8 cellular contexts compared by ENCODE assay signal in the genomic region with DNA sequence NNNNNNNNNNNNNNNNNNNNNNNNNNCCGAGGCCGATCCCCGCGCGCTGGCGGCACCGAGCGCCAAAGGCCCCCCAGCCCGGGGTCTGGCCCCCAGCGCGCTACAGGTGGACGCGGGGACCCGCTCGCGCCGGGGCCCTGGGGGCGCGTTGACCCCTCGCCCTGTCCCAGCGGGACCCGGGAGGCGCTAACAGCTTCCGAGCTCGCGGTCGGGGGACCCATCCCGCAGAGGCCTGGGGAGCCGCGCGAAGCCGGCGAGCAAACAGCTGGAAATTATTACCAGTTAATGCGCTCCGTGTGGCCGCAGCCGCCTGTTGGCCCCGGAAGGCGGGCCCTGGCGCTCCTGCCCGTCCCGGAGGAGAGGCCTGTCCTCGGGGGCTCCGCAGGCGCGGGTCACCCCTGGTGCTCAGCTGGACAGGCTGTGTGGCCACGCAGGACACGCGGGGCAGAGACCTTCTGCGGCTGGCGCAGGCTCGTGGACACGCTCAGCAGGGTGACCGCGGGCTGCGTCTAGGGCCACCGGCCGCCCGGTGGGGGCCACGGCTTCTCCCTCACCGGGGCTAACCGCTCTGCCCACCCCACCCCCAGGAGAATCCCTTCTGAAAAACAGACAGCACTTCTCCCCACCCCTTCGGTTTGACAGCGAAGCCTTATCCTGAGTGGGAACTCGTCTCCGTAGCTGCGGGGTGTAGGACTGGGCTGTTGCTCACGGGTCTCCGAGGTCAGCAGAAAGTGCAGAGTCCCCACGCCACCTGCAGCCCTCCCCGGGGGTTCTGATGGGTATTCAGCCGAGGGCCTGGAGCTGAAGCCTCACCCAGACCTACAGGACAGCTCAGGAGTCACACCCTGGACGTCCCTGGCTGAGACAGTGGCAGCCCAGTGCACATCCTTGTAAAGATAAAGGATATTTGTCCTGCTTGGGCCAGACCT. TPM values are rescaled to one million over a fixed set of nuclear protein-coding genes. Genes with fewer than 3 reads are reported as not detected.
DNase-seq lines count a peak whose midpoint lies in the region; ATAC-seq and FAIRE-seq lines count a peak whose summit lies in the region.

No MANE protein-coding gene starts in this region.

- H3K4me3 Mint-ChIP-seq in activated CD4-positive, alpha-beta T cell treated with anti-CD3 and anti-CD28 coated beads, Interleukin-2, amount 10 ng/mL, durations not matched to agents 24 days and 14 days: peak overlapping the region; percentile 68

- H3K27ac Mint-ChIP-seq in activated CD4-positive, alpha-beta T cell treated with anti-CD3 and anti-CD28 coated beads, Interleukin-2, amount 10 ng/mL, durations not matched to agents 24 days and 14 days: peak overlapping the region; percentile 65

- peaks cover 14% of the 10 kb centered on the region for H3K4me1 Mint-ChIP-seq in activated CD4-positive, alpha-beta T cell treated with anti-CD3 and anti-CD28 coated beads, Interleukin-2, amount 10 ng/mL, durations not matched to agents 24 days and 14 days

- no peak overlapping the region for H3K27ac ChIP-seq in substantia nigra (ENCODE audit: low read depth, low read length, poor library complexity, severe bottlenecking)

- intact Hi-C loops in activated CD4-positive, alpha-beta T cell treated with anti-CD3 and anti-CD28 coated beads, Interleukin-2, amount 10 ng/mL, durations not matched to agents 24 days and 14 days (cut with micrococcal nuclease): no loop called here

- peaks cover 12% of the 10 kb centered on the region for H3K27me3 Mint-ChIP-seq in activated CD4-positive, alpha-beta T cell treated with anti-CD3 and anti-CD28 coated beads, Interleukin-2, amount 10 ng/mL, durations not matched to agents 24 days and 14 days

- FAIRE-seq in urothelium cell line (lab: Jason Lieb, UNC): no peak

- no peaks in the 10 kb centered on the region for H3K9me3 Mint-ChIP-seq in activated CD4-positive, alpha-beta T cell treated with anti-CD3 and anti-CD28 coated beads, Interleukin-2, amount 10 ng/mL, durations not matched to agents 24 days and 14 days

- peak; percentile 81 for DNase-seq in activated CD4-positive, alpha-beta T cell treated with anti-CD3 and anti-CD28 coated beads, Interleukin-2, amount 10 ng/mL, durations not matched to agents 24 days and 14 days
- peak; percentile 64 for DNase-seq in epidermal melanocyte (ENCODE audit: insufficient read length, low spot score)
- peak; percentile 37 for DNase-seq in mucosa of gallbladder (ENCODE audit: low spot score)
- DNase-seq in urothelium cell line (ENCODE audit: low spot score): peak; percentile 9
- no peak for DNase-seq in substantia nigra (lab: John Stamatoyannopoulos, UW)
- no peak for DNase-seq in NCI-H82 treated with DMSO at 0.1 percent for 48 hours (lab: John Stamatoyannopoulos, UW; ENCODE audit: unreplicated experiment)
- DNase-seq in pons (ENCODE audit: low spot score): no peak

- peaks cover 6% of the 10 kb centered on the region for H3K36me3 Mint-ChIP-seq in activated CD4-positive, alpha-beta T cell treated with anti-CD3 and anti-CD28 coated beads, Interleukin-2, amount 10 ng/mL, durations not matched to agents 24 days and 14 days (ENCODE audit: low read depth)

- peak; percentile 43 for ATAC-seq in GM19324 (IDR thresholded peaks at IDR 0.05; ENCODE audit: low FRiP score, unreplicated experiment)

RNA-seq across cellular contexts. Expression of a gene that starts 45.6 kb away (rescaled TPM):
- total RNA-seq in activated CD4-positive, alpha-beta T cell treated with anti-CD3 and anti-CD28 coated beads, Interleukin-2, amount 10 ng/mL, durations not matched to agents 24 days and 14 days: 91.3 and 93.4 TPM in 2 replicates
- 16.8 TPM for total RNA-seq in mucosa of gallbladder

Comparison
In these comparisons a context has a peak if more than half of its experiments do, and no peak if none do; other contexts are left out.
1. DNase-seq: peak in activated CD4-positive, alpha-beta T cell treated with anti-CD3 and anti-CD28 coated beads, Interleukin-2, amount 10 ng/mL, durations not matched to agents 24 days and 14 days (single experiment), epidermal melanocyte (single experiment), mucosa of gallbladder (single experiment) and urothelium cell line (single experiment); none in substantia nigra (0 of 49), NCI-H82 treated with DMSO at 0.1 percent for 48 hours (single experiment) and pons (single experiment).